Comparison of ENCODE assay signal across 8 cellular contexts in the genomic region with DNA sequence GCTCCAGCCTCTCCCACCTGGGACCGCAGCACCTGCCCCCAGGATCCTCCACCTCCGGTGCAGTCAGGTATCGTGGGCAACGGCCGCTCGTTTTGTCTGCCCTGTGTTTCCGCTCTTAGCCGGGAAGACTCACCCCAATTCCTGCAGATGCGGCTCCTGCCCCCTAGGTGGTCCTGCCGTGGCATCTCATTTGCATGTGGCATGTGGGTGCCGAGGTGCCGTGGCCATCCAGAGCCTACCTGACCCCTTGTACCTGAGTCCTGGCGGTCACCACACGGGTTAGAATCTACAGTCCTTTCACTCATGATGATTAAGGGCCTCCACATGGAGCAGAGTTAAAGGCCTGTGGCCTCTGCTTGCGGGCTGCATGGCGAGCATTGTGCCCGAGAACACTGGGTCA. TPM values are rescaled to one million over a fixed set of nuclear protein-coding genes. Genes with fewer than 3 reads are reported as not detected.
DNase-seq lines count a peak whose midpoint lies in the region; ATAC-seq, FAIRE-seq and TF ChIP-seq lines count a peak whose summit lies in the region.
"Not testable (repeated sequence)": the region's sequence is repeated elsewhere in the genome, so short reads cannot be mapped to it uniquely, and the experiment has no call there.
"Had no signal": no experiment of that assay in that cellular context is flagged by ENCODE, and none has a peak within 500 bp of the region (broad histone marks: within the 10 kb centered on the region; RNA-seq: fewer than 3 reads in every experiment).

No MANE protein-coding gene starts in this region.

- not testable (repeated sequence) for H3K4me2 ChIP-seq in Karpas-422 (ENCODE audit: low read depth, low read length, poor library complexity, severe bottlenecking); HepG2 (ENCODE audit: low read depth, low read length)

- not testable (repeated sequence) for H3K4me3 Mint-ChIP-seq in WTC11; stimulated activated effector memory CD8-positive, alpha-beta T cell treated with anti-CD3 and anti-CD28 coated beads, Interleukin-12 subunit alpha, Interleukin-12 subunit beta, amount 100 ng/mL, for 72 hours; stimulated activated naive B cell treated with anti-CD40 and anti-IgM and Interleukin-4, amounts not matched to agents 10 μg/mL and 1 μg/mL and 100 μg/mL, for 72 hours

- not testable (repeated sequence) for FAIRE-seq in HepG2 (lab: Jason Lieb, UNC)

- H3K9me2 ChIP-seq in Karpas-422 (replicated peaks; ENCODE audit: insufficient read depth, low read length) = not testable (repeated sequence)

- peaks cover 16% of the 10 kb centered on the region for H3K36me3 Mint-ChIP-seq in WTC11
- H3K36me3 Mint-ChIP-seq in stimulated activated effector memory CD8-positive, alpha-beta T cell treated with anti-CD3 and anti-CD28 coated beads, Interleukin-12 subunit alpha, Interleukin-12 subunit beta, amount 100 ng/mL, for 72 hours = peaks cover 35% of the 10 kb centered on the region
- peaks cover 11 to 15% of the 10 kb centered on the region in 2 donors for H3K36me3 Mint-ChIP-seq in stimulated activated naive B cell treated with anti-CD40 and anti-IgM and Interleukin-4, amounts not matched to agents 10 μg/mL and 1 μg/mL and 100 μg/mL, for 72 hours

- H3K4me1 Mint-ChIP-seq in WTC11; stimulated activated effector memory CD8-positive, alpha-beta T cell treated with anti-CD3 and anti-CD28 coated beads, Interleukin-12 subunit alpha, Interleukin-12 subunit beta, amount 100 ng/mL, for 72 hours; stimulated activated naive B cell treated with anti-CD40 and anti-IgM and Interleukin-4, amounts not matched to agents 10 μg/mL and 1 μg/mL and 100 μg/mL, for 72 hours: not testable (repeated sequence)

- H2AFZ ChIP-seq in Karpas-422 (ENCODE audit: low read length); HepG2 (ENCODE audit: low read length): not testable (repeated sequence)

- not testable (repeated sequence) for H3K4me3 ChIP-seq in Karpas-422 (ENCODE audit: low read length); HepG2 (replicated peaks in 1 of 3; ENCODE audit: insufficient read depth in 1 of 3, low read depth in 2 of 3, low read length in 3 of 3)

- not testable (repeated sequence) for TF ChIP-seq RAD21 in HepG2 (CRISPR knock-in tag; IDR thresholded peaks at IDR 0.05)

- not testable (repeated sequence) for H3K27me3 Mint-ChIP-seq in WTC11 (ENCODE audit: low read depth); stimulated activated naive B cell treated with anti-CD40 and anti-IgM and Interleukin-4, amounts not matched to agents 10 μg/mL and 1 μg/mL and 100 μg/mL, for 72 hours

- 96% methylated on average over 12 of the region's 17 CpGs for WGBS in HepG2 (ENCODE audit: low lambda C conversion rate)

- not testable (repeated sequence) for H4K20me1 ChIP-seq in Karpas-422 (ENCODE audit: insufficient read depth, low read depth, low read length); HepG2 (ENCODE audit: insufficient read depth, low read length)

- in situ Hi-C loops in HepG2 (cut with HindIII; ENCODE audit: extremely low pct_ligation_motif_present, low pct_unique_long_range_greater_than_20kb) = not testable (repeated sequence)

- not testable (repeated sequence) for H3K4me1 ChIP-seq in Karpas-422 (ENCODE audit: low read length); HepG2 (ENCODE audit: insufficient read depth, low read length)

- peak overlapping the region; percentile 84; the same call in 1 of the 2 replicates for H3K27ac Mint-ChIP-seq in WTC11
- peak overlapping the region; percentile 50 for H3K27ac Mint-ChIP-seq in stimulated activated effector memory CD8-positive, alpha-beta T cell treated with anti-CD3 and anti-CD28 coated beads, Interleukin-12 subunit alpha, Interleukin-12 subunit beta, amount 100 ng/mL, for 72 hours
- peak overlapping the region; percentile 47 for H3K27ac Mint-ChIP-seq in stimulated activated naive B cell treated with anti-CD40 and anti-IgM and Interleukin-4, amounts not matched to agents 10 μg/mL and 1 μg/mL and 100 μg/mL, for 72 hours

- not testable (repeated sequence) for H3K27me3 ChIP-seq in Karpas-422 (ENCODE audit: low read length); HepG2 (ENCODE audit: control insufficient read depth in 1 of 2, insufficient read depth in 2 of 2, low read length in 2 of 2)

- ATAC-seq in WTC11; HepG2; stimulated activated effector memory CD8-positive, alpha-beta T cell treated with anti-CD3 and anti-CD28 coated beads, Interleukin-12 subunit alpha, Interleukin-12 subunit beta, amount 100 ng/mL, for 72 hours; stimulated activated naive B cell treated with anti-CD40 and anti-IgM and Interleukin-4, amounts not matched to agents 10 μg/mL and 1 μg/mL and 100 μg/mL, for 72 hours (replicated peaks): not testable (repeated sequence)

- TF ChIP-seq EP300 in HepG2 (IDR thresholded peaks at IDR 0.05; ENCODE audit: low read depth in 2 of 2, low read length in 2 of 2); HepG2 (CRISPR knock-in tag; IDR thresholded peaks at IDR 0.05; ENCODE audit: borderline replicate concordance): not testable (repeated sequence)

- H3K9me3 Mint-ChIP-seq in WTC11; stimulated activated effector memory CD8-positive, alpha-beta T cell treated with anti-CD3 and anti-CD28 coated beads, Interleukin-12 subunit alpha, Interleukin-12 subunit beta, amount 100 ng/mL, for 72 hours; stimulated activated naive B cell treated with anti-CD40 and anti-IgM and Interleukin-4, amounts not matched to agents 10 μg/mL and 1 μg/mL and 100 μg/mL, for 72 hours: not testable (repeated sequence)

- BruUV-seq in HepG2 (replicated peaks; lab: Mats Ljungman, UMichigan) = TSS peak; percentile 30

- peak; percentile 2 for DNase-seq in Karpas-422
- not testable (repeated sequence) for DNase-seq in RWPE1 (ENCODE audit: low spot score); WTC11 (ENCODE audit: low spot score); HepG2 (ENCODE audit: low spot score); stimulated activated effector memory CD8-positive, alpha-beta T cell treated with anti-CD3 and anti-CD28 coated beads, Interleukin-12 subunit alpha, Interleukin-12 subunit beta, amount 100 ng/mL, for 72 hours (ENCODE audit: low spot score in 2 of 2); stimulated activated naive B cell treated with anti-CD40 and anti-IgM and Interleukin-4, amounts not matched to agents 10 μg/mL and 1 μg/mL and 100 μg/mL, for 72 hours

- not testable (repeated sequence) for H3K9ac ChIP-seq in Karpas-422 (ENCODE audit: low read length); HepG2 (ENCODE audit: insufficient read depth, low read depth, low read length)

- CTCF ChIA-PET in RWPE1 (lab: Yijun Ruan, JAX); WTC11 (lab: Charles Lee); HepG2 (lab: Yijun Ruan, JAX; ENCODE audit: low intra/inter-chr PET ratio, low total read pairs): not testable (repeated sequence)

- not testable (repeated sequence) for H3K36me3 ChIP-seq in Karpas-422 (ENCODE audit: insufficient read depth, low read length); HepG2 (replicated peaks in 1 of 2; ENCODE audit: control insufficient read depth in 1 of 2, insufficient read depth in 2 of 2, low read length in 2 of 2)

- not testable (repeated sequence) for TF ChIP-seq POLR2A in HepG2 (IDR thresholded peaks at IDR 0.05; ENCODE audit: insufficient read depth in 1 of 2, low read depth in 2 of 2, low read length in 2 of 2)

- not testable (repeated sequence) for H3K79me2 ChIP-seq in Karpas-422 (ENCODE audit: low read length); HepG2 (ENCODE audit: insufficient read depth, low read length)

- not testable (repeated sequence) for H3K9me3 ChIP-seq in Karpas-422 (ENCODE audit: low read length); HepG2 (ENCODE audit: low read length)

- TF ChIP-seq CTCF in RWPE1 (conservative IDR thresholded peaks at IDR 0.05; ENCODE audit: low read depth); WTC11 (IDR thresholded peaks at IDR 0.05); HepG2 (CRISPR knock-in tag; IDR thresholded peaks at IDR 0.05): not testable (repeated sequence)

- H3K27ac ChIP-seq in Karpas-422 (ENCODE audit: low read length); HepG2 (ENCODE audit: extremely low read length, insufficient read depth, low read length): not testable (repeated sequence)
- peak overlapping the region; percentile 4; the same call in 1 of the 2 replicates for H3K27ac ChIP-seq in RWPE1

- intact Hi-C loops in HepG2 (cut with micrococcal nuclease; ENCODE audit: unreplicated experiment) = not testable (repeated sequence)

- POLR2A ChIA-PET in RWPE1 (lab: Yijun Ruan, JAX; ENCODE audit: low non-redundant PET); WTC11 (lab: Charles Lee); HepG2 (lab: Yijun Ruan, JAX): not testable (repeated sequence)

RNA-seq across cellular contexts. Expression of a gene that starts 21.6 kb away (rescaled TPM):
- total RNA-seq in Karpas-422 (2014; rRNA removed; shearing (Covaris generic); ENCODE audit: low replicate concordance) = 17.0 and 26.5 TPM in 2 replicates
- 60.9 to 79.2 TPM (median 62.1 TPM) in 3 replicates for total RNA-seq in WTC11 (2021)
- total RNA-seq in HepG2 (2016; rRNA removed; fragmentation: Illumina TruSeq; extraction: Trizol) = 5.2 and 5.5 TPM in 2 replicates
- 2.2 and 3.3 TPM in 2 replicates for total RNA-seq in HepG2 (2016; cell fraction: cytosol; rRNA removed; fragmentation: Illumina TruSeq; extraction: Trizol; ENCODE audit: low read depth)
- total RNA-seq in HepG2 (2016; cell fraction: insoluble cytoplasmic fraction; rRNA removed; fragmentation: Illumina TruSeq; extraction: Trizol) = 4.7 and 6.9 TPM in 2 replicates
- 4.2 and 4.5 TPM in 2 replicates for total RNA-seq in HepG2 (2016; cell fraction: membrane; rRNA removed; fragmentation: Illumina TruSeq; extraction: Trizol)
- 7.1 and 7.5 TPM in 2 replicates for total RNA-seq in HepG2 (2016; cell fraction: nucleus; rRNA removed; fragmentation: Illumina TruSeq; extraction: Trizol)
- polyA plus RNA-seq in HepG2 (2011; rRNA removed) = 6.2 and 7.0 TPM in 2 replicates
- polyA plus RNA-seq in HepG2 (2011; cell fraction: cytosol; rRNA removed) = 2.7 and 4.1 TPM in 2 replicates
- 18.5 and 23.3 TPM in 2 replicates for polyA plus RNA-seq in HepG2 (2011; cell fraction: nucleus; rRNA removed)
- 5.0 and 6.3 TPM in 2 replicates for polyA plus RNA-seq in HepG2 (2012)
- polyA plus RNA-seq in HepG2 (2016; cell fraction: cytosol; fragmentation: Illumina TruSeq; extraction: Trizol; ENCODE audit: low read depth) = 1.3 and 1.5 TPM in 2 replicates
- polyA plus RNA-seq in HepG2 (2016; cell fraction: insoluble cytoplasmic fraction; fragmentation: Illumina TruSeq; extraction: Trizol; ENCODE audit: low read depth) = 6.9 and 7.6 TPM in 2 replicates
- polyA plus RNA-seq in HepG2 (2016; cell fraction: membrane; fragmentation: Illumina TruSeq; extraction: Trizol; ENCODE audit: low read depth) = 2.1 and 2.2 TPM in 2 replicates
- 15.2 and 17.1 TPM in 2 replicates for polyA plus RNA-seq in HepG2 (2016; cell fraction: nucleus; fragmentation: Illumina TruSeq; extraction: Trizol; ENCODE audit: insufficient read depth, low read depth)
- polyA minus RNA-seq in HepG2 (2011; rRNA and poly(A)+ RNA removed; ENCODE audit: low replicate concordance) = 19.1 and 19.3 TPM in 2 replicates
- 6.9 and 9.4 TPM in 2 replicates for polyA minus RNA-seq in HepG2 (2011; cell fraction: cytosol; rRNA and poly(A)+ RNA removed)
- polyA minus RNA-seq in HepG2 (2011; cell fraction: nucleus; rRNA and poly(A)+ RNA removed) = 8.8 and 10.3 TPM in 2 replicates

RNA-seq across cellular contexts. Expression of a gene that starts 27.3 kb away (rescaled TPM):
- 0.26 TPM in 1 of 2 replicates, not detected in the other for total RNA-seq in Karpas-422 (2014; rRNA removed; shearing (Covaris generic); ENCODE audit: low replicate concordance)
- total RNA-seq in WTC11 (2021) (1.4 to 3.6 TPM (median 3.2 TPM) in 3 replicates), HepG2 (2016; rRNA removed; fragmentation: Illumina TruSeq; extraction: Trizol) (not detected in 2 replicates)
- 0.10 TPM in 1 of 2 replicates, not detected in the other for total RNA-seq in HepG2 (2016; cell fraction: cytosol; rRNA removed; fragmentation: Illumina TruSeq; extraction: Trizol; ENCODE audit: low read depth)
- total RNA-seq in HepG2 (2016; cell fraction: insoluble cytoplasmic fraction; rRNA removed; fragmentation: Illumina TruSeq; extraction: Trizol) = 0.11 TPM in 1 of 2 replicates, not detected in the other
- total RNA-seq in HepG2 (2016; cell fraction: membrane; rRNA removed; fragmentation: Illumina TruSeq; extraction: Trizol) = 0.10 TPM in 1 of 2 replicates, not detected in the other
- 2.0 TPM in 1 of 2 replicates, not detected in the other for total RNA-seq in HepG2 (2016; cell fraction: nucleus; rRNA removed; fragmentation: Illumina TruSeq; extraction: Trizol)
- polyA plus RNA-seq in HepG2 (2011; rRNA removed) = not detected in 2 replicates
- polyA plus RNA-seq in HepG2 (2011; cell fraction: cytosol; rRNA removed) = not detected in 2 replicates
- 0.13 and 0.14 TPM in 2 replicates for polyA plus RNA-seq in HepG2 (2011; cell fraction: nucleus; rRNA removed)
- not detected in 2 replicates for polyA plus RNA-seq in HepG2 (2012)
- polyA plus RNA-seq in HepG2 (2016; cell fraction: cytosol; fragmentation: Illumina TruSeq; extraction: Trizol; ENCODE audit: low read depth) = not detected in 2 replicates
- not detected in 2 replicates for polyA plus RNA-seq in HepG2 (2016; cell fraction: insoluble cytoplasmic fraction; fragmentation: Illumina TruSeq; extraction: Trizol; ENCODE audit: low read depth)
- polyA plus RNA-seq in HepG2 (2016; cell fraction: membrane; fragmentation: Illumina TruSeq; extraction: Trizol; ENCODE audit: low read depth) = not detected in 2 replicates
- polyA plus RNA-seq in HepG2 (2016; cell fraction: nucleus; fragmentation: Illumina TruSeq; extraction: Trizol; ENCODE audit: insufficient read depth, low read depth) = not detected in 2 replicates
- polyA minus RNA-seq in HepG2 (2011; rRNA and poly(A)+ RNA removed; ENCODE audit: low replicate concordance) = 0.82 and 1.7 TPM in 2 replicates
- not detected in 2 replicates for polyA minus RNA-seq in HepG2 (2011; cell fraction: cytosol; rRNA and poly(A)+ RNA removed)
- 0.62 and 1.8 TPM in 2 replicates for polyA minus RNA-seq in HepG2 (2011; cell fraction: nucleus; rRNA and poly(A)+ RNA removed)
- total RNA-seq: A673 had no signal
- polyA plus RNA-seq: AG04450 had no signal

RNA-seq across cellular contexts. Expression of a gene that starts 58.3 kb away (rescaled TPM):
- not detected in 2 replicates for total RNA-seq in Karpas-422 (2014; rRNA removed; shearing (Covaris generic); ENCODE audit: low replicate concordance)
- 1.8 to 9.3 TPM (median 3.3 TPM) in 3 replicates for total RNA-seq in WTC11 (2021)
- not detected in 2 replicates for total RNA-seq in HepG2 (2016; rRNA removed; fragmentation: Illumina TruSeq; extraction: Trizol)
- total RNA-seq in HepG2 (2016; cell fraction: cytosol; rRNA removed; fragmentation: Illumina TruSeq; extraction: Trizol; ENCODE audit: low read depth) = 1.5 TPM in 1 of 2 replicates, not detected in the other
- 1.2 TPM in 1 of 2 replicates, not detected in the other for total RNA-seq in HepG2 (2016; cell fraction: insoluble cytoplasmic fraction; rRNA removed; fragmentation: Illumina TruSeq; extraction: Trizol)
- 2.2 TPM in 1 of 2 replicates, not detected in the other for total RNA-seq in HepG2 (2016; cell fraction: membrane; rRNA removed; fragmentation: Illumina TruSeq; extraction: Trizol)
- total RNA-seq in HepG2 (2016; cell fraction: nucleus; rRNA removed; fragmentation: Illumina TruSeq; extraction: Trizol) = not detected in 2 replicates
- not detected in 2 replicates for polyA plus RNA-seq in HepG2 (2011; rRNA removed)
- not detected in 2 replicates for polyA plus RNA-seq in HepG2 (2011; cell fraction: cytosol; rRNA removed)
- not detected in 2 replicates for polyA plus RNA-seq in HepG2 (2011; cell fraction: nucleus; rRNA removed)
- polyA plus RNA-seq in HepG2 (2012) = not detected in 2 replicates
- not detected in 2 replicates for polyA plus RNA-seq in HepG2 (2016; cell fraction: cytosol; fragmentation: Illumina TruSeq; extraction: Trizol; ENCODE audit: low read depth)
- not detected in 2 replicates for polyA plus RNA-seq in HepG2 (2016; cell fraction: insoluble cytoplasmic fraction; fragmentation: Illumina TruSeq; extraction: Trizol; ENCODE audit: low read depth)
- polyA plus RNA-seq in HepG2 (2016; cell fraction: membrane; fragmentation: Illumina TruSeq; extraction: Trizol; ENCODE audit: low read depth) = not detected in 2 replicates
- not detected in 2 replicates for polyA plus RNA-seq in HepG2 (2016; cell fraction: nucleus; fragmentation: Illumina TruSeq; extraction: Trizol; ENCODE audit: insufficient read depth, low read depth)
- polyA minus RNA-seq in HepG2 (2011; rRNA and poly(A)+ RNA removed; ENCODE audit: low replicate concordance) = 0.80 and 89.9 TPM in 2 replicates
- polyA minus RNA-seq in HepG2 (2011; cell fraction: cytosol; rRNA and poly(A)+ RNA removed) = not detected in 2 replicates
- not detected in 2 replicates for polyA minus RNA-seq in HepG2 (2011; cell fraction: nucleus; rRNA and poly(A)+ RNA removed)
